18 cellular contexts compared by ENCODE assay signal in genomic region chr10:70649526-70649925, GRCh38. TPM values are rescaled to one million over a fixed set of nuclear protein-coding genes. Genes with fewer than 3 reads are reported as not detected.
DNase-seq lines count a peak whose midpoint lies in the region; ATAC-seq and TF ChIP-seq lines count a peak whose summit lies in the region.
"Had no signal": no experiment of that assay in that cellular context is flagged by ENCODE, and none has a peak within 500 bp of the region (broad histone marks: within the 10 kb centered on the region; RNA-seq: fewer than 3 reads in every experiment).

No MANE protein-coding gene starts in this region.

- H3K27ac ChIP-seq in PC-3 (ENCODE audit: low read length) = peak overlapping the region; percentile 69
- H3K27ac ChIP-seq in fibroblast of lung (ENCODE audit: insufficient read depth, low read length) = no peak overlapping the region
- H3K27ac ChIP-seq in CD8-positive, alpha-beta memory T cell (ENCODE audit: low read depth, low read length) = no peak overlapping the region

- H2AFZ ChIP-seq in PC-3 (ENCODE audit: low read length) = no peak overlapping the region
- no peak overlapping the region for H2AFZ ChIP-seq in fibroblast of lung (ENCODE audit: low read length)

- no TSS peak for BruUV-seq in PC-3 (replicated peaks; lab: Mats Ljungman, UMichigan)

- no peaks in the 10 kb centered on the region for H3K4me1 Mint-ChIP-seq in CD8-positive, alpha-beta memory T cell
- H3K4me1 Mint-ChIP-seq: CD4-positive, alpha-beta memory T cell; memory B cell had no signal

- POLR2A ChIA-PET in PC-3 (lab: Charles Lee; ENCODE audit: unreplicated experiment) = no interaction called here
- POLR2A ChIA-PET in CD8-positive, alpha-beta memory T cell (lab: Charles Lee) = no interaction called here

- H3K9ac ChIP-seq in PC-3 (ENCODE audit: low read length) = peak overlapping the region; percentile 3; the same call in 1 of the 2 replicates
- H3K9ac ChIP-seq in fibroblast of lung (ENCODE audit: insufficient read depth, low read length) = no peak overlapping the region

- no peak overlapping the region for H3K4me3 ChIP-seq in PC-3 (ENCODE audit: low read length)
- H3K4me3 ChIP-seq in fibroblast of lung (replicated peaks in 1 of 4; ENCODE audit: control extremely low read depth in 1 of 4, insufficient read depth in 1 of 4, low read depth in 3 of 4, low read length in 4 of 4) = no peak overlapping the region
- H3K4me3 ChIP-seq in CD8-positive, alpha-beta memory T cell (ENCODE audit: low read length) = no peak overlapping the region

- H3K4me1 ChIP-seq in PC-3 (ENCODE audit: insufficient read depth, low read length) = peaks cover 28% of the 10 kb centered on the region
- H3K4me1 ChIP-seq in fibroblast of lung (ENCODE audit: control insufficient read depth, extremely low read depth, insufficient read depth, low read length) = peaks cover 12% of the 10 kb centered on the region
- H3K4me1 ChIP-seq in CD8-positive, alpha-beta memory T cell (ENCODE audit: insufficient read depth, low read length) = no peaks in the 10 kb centered on the region

- H4K20me1 ChIP-seq in PC-3 (ENCODE audit: low read length) = no peaks in the 10 kb centered on the region
- no peaks in the 10 kb centered on the region for H4K20me1 ChIP-seq in fibroblast of lung (ENCODE audit: control insufficient read depth, extremely low read depth, insufficient read depth, low read length)

- TF ChIP-seq CTCF in PC-3 (conservative IDR thresholded peaks at IDR 0.05; ENCODE audit: low read depth, low read length) (no peak), fibroblast of lung (conservative IDR thresholded peaks at IDR 0.05 in 1 of 2, IDR thresholded peaks at IDR 0.05 in 1 of 2; ENCODE audit: low read depth in 1 of 2, low read length in 2 of 2) (no peak)

- H3K27me3 Mint-ChIP-seq in CD8-positive, alpha-beta memory T cell = peaks cover 4 to 12% of the 10 kb centered on the region in 2 donors
- H3K27me3 Mint-ChIP-seq: stimulated activated naive CD8-positive, alpha-beta T cell treated with anti-CD3 and anti-CD28 coated beads, Interleukin-15, Interleukin-2, amounts not matched to agents 100 ng/mL and 50 ng/mL, for 24 hours had no signal

- no peak overlapping the region for H3K4me3 Mint-ChIP-seq in CD8-positive, alpha-beta memory T cell
- H3K4me3 Mint-ChIP-seq: CD4-positive, alpha-beta memory T cell; endodermal cell; memory B cell; stimulated activated naive CD8-positive, alpha-beta T cell treated with anti-CD3 and anti-CD28 coated beads, Interleukin-15, Interleukin-2, amounts not matched to agents 100 ng/mL and 50 ng/mL, for 24 hours had no signal

- H3K79me2 ChIP-seq in PC-3 (ENCODE audit: low read length) = no peaks in the 10 kb centered on the region
- no peaks in the 10 kb centered on the region for H3K79me2 ChIP-seq in fibroblast of lung (ENCODE audit: control insufficient read depth, insufficient read depth, low read length)

- peak; percentile 100 for ATAC-seq in PC-3
- ATAC-seq in HG02623 (IDR thresholded peaks at IDR 0.05; ENCODE audit: unreplicated experiment) = no peak

- H3K36me3 Mint-ChIP-seq in CD8-positive, alpha-beta memory T cell = peaks cover 0 to 47% (median 7%) of the 10 kb centered on the region in 3 donors

- no peaks in the 10 kb centered on the region for H3F3A ChIP-seq in PC-3 (ENCODE audit: low read length, unreplicated experiment)

- H3K9me3 Mint-ChIP-seq in CD8-positive, alpha-beta memory T cell = peaks cover 0 to 51% (median 34%) of the 10 kb centered on the region in 5 donors

- CTCF ChIA-PET in PC-3 (lab: Charles Lee) = interaction anchor here (0.6 kb wide), 1 partner anchor 167 kb away, joined by 3 read pairs; no protein-coding TSS in a partner anchor
- CTCF ChIA-PET in CD8-positive, alpha-beta memory T cell (lab: Charles Lee) = no interaction called here

- peak; percentile 96 for DNase-seq in A172 (ENCODE audit: low spot score)
- peak; percentile 71 for DNase-seq in EL
- DNase-seq in PC-3 = peak; percentile 99
- peak; percentile 60 to 84 for DNase-seq in fibroblast of lung (ENCODE audit: low read depth in 2 of 2)
- no peak for DNase-seq in NCI-H2029 (lab: John Stamatoyannopoulos, UW)
- no peak for DNase-seq in medulla oblongata (ENCODE audit: extremely low spot score)
- DNase-seq in CD8-positive, alpha-beta memory T cell = no peak
- DNase-seq: activated CD8-positive, alpha-beta memory T cell treated with anti-CD3 and anti-CD28 coated beads, Interleukin-2, amount 50 U/mL, for 48 hours; CD4-positive, alpha-beta memory T cell; endodermal cell; hypothalamus; KG1; NCI-H2171; OCI-M1; stimulated activated CD4-positive, alpha-beta T cell treated with anti-CD3 and anti-CD28 coated beads, Interleukin-2, amount 100 ng/mL, for 48 hours had no signal

- H3K4me2 ChIP-seq in PC-3 (ENCODE audit: low read length) = peak overlapping the region; percentile 3
- no peak overlapping the region for H3K4me2 ChIP-seq in fibroblast of lung (ENCODE audit: extremely low read depth, insufficient read depth, low read length)

- no peak overlapping the region for H3K27ac Mint-ChIP-seq in CD8-positive, alpha-beta memory T cell
- H3K27ac Mint-ChIP-seq: endodermal cell; memory B cell; stimulated activated naive CD8-positive, alpha-beta T cell treated with anti-CD3 and anti-CD28 coated beads, Interleukin-15, Interleukin-2, amounts not matched to agents 100 ng/mL and 50 ng/mL, for 24 hours had no signal

- no peaks in the 10 kb centered on the region for H3K36me3 ChIP-seq in PC-3 (ENCODE audit: low read depth, low read length)
- no peaks in the 10 kb centered on the region for H3K36me3 ChIP-seq in fibroblast of lung (ENCODE audit: control insufficient read depth, insufficient read depth, low read length)
- H3K36me3 ChIP-seq in CD8-positive, alpha-beta memory T cell (ENCODE audit: insufficient read depth, low read length) = no peaks in the 10 kb centered on the region

- intact Hi-C loops in PC-3 (cut with micrococcal nuclease) = no loop called here

- 0 out of 2 replicates have a peak, but pooled peaks cover 9% of the 10 kb centered on the region for H3K9me3 ChIP-seq in PC-3 (ENCODE audit: low read length)
- no peaks in the 10 kb centered on the region for H3K9me3 ChIP-seq in fibroblast of lung (ENCODE audit: control insufficient read depth, insufficient read depth, low read depth, low read length)
- H3K9me3 ChIP-seq in CD8-positive, alpha-beta memory T cell (ENCODE audit: low read length) = peaks cover 7% of the 10 kb centered on the region

- H3K9me2 ChIP-seq in PC-3 (replicated peaks; ENCODE audit: low read length) = no peaks in the 10 kb centered on the region

- H3K27me3 ChIP-seq in PC-3 (ENCODE audit: low read length) (no peaks in the 10 kb centered on the region), fibroblast of lung (ENCODE audit: control insufficient read depth, insufficient read depth, low read length) (peaks cover 3% of the 10 kb centered on the region)
- H3K27me3 ChIP-seq in CD8-positive, alpha-beta memory T cell (ENCODE audit: insufficient read depth, low read length, poor library complexity, severe bottlenecking) = no peaks in the 10 kb centered on the region

RNA-seq across cellular contexts. Expression of gene ADAMTS14, which starts 22.8 kb away (rescaled TPM):
- total RNA-seq in A172 (2014; rRNA removed; shearing (Covaris generic)) = 0.31 TPM in 1 of 2 replicates, not detected in the other
- 0.91 and 1.4 TPM in 2 replicates for total RNA-seq in PC-3 (2014; rRNA removed)
- 1.8 and 4.1 TPM in 2 replicates for total RNA-seq in fibroblast of lung
- polyA plus RNA-seq in fibroblast of lung = 3.1 and 6.2 TPM in 2 replicates
- 3.6 and 8.1 TPM in 2 replicates for polyA plus RNA-seq in fibroblast of lung (2012)
- 8.8 and 12.0 TPM in 2 replicates for polyA minus RNA-seq in fibroblast of lung (ENCODE audit: low replicate concordance)
- not detected for total RNA-seq in CD8-positive, alpha-beta memory T cell
- polyA plus RNA-seq in CD8-positive, alpha-beta memory T cell = 0.06 TPM
- total RNA-seq: CD4-positive, alpha-beta memory T cell had no signal
- polyA plus RNA-seq: CD4-positive, alpha-beta memory T cell had no signal

RNA-seq across cellular contexts. Expression of gene PRF1, which starts 47.0 kb away (rescaled TPM):
- total RNA-seq in A172 (2014; rRNA removed; shearing (Covaris generic)) = not detected in 2 replicates
- total RNA-seq in PC-3 (2014; rRNA removed) (not detected in 2 replicates), fibroblast of lung (not detected in 2 replicates)
- not detected in 2 replicates for polyA plus RNA-seq in fibroblast of lung
- polyA plus RNA-seq in fibroblast of lung (2012) = not detected in 2 replicates
- not detected in 2 replicates for polyA minus RNA-seq in fibroblast of lung (ENCODE audit: low replicate concordance)
- total RNA-seq in CD8-positive, alpha-beta memory T cell = 10 to 100 TPM; 94.8 to 95.7 TPM
- 762 TPM for polyA plus RNA-seq in CD8-positive, alpha-beta memory T cell
- total RNA-seq: endodermal cell had no signal

Comparison
In these comparisons a context has a peak if more than half of its experiments do, and no peak if none do; other contexts are left out.
1. DNase-seq: peak in A172 (single experiment), EL (single experiment), PC-3 (single experiment) and fibroblast of lung (2 of 2); none in NCI-H2029 (single experiment), medulla oblongata (single experiment) and CD8-positive, alpha-beta memory T cell (0 of 5).
2. RNA of gene PRF1, which starts 47.0 kb away (total RNA-seq): 94.8 to 95.7 TPM in CD8-positive, alpha-beta memory T cell; not detected in A172, not detected in PC-3 and not detected in fibroblast of lung; every median in the first group is over 10 times any median in the second.